ENCODE assay signal across 25 cellular contexts in the genomic region with DNA sequence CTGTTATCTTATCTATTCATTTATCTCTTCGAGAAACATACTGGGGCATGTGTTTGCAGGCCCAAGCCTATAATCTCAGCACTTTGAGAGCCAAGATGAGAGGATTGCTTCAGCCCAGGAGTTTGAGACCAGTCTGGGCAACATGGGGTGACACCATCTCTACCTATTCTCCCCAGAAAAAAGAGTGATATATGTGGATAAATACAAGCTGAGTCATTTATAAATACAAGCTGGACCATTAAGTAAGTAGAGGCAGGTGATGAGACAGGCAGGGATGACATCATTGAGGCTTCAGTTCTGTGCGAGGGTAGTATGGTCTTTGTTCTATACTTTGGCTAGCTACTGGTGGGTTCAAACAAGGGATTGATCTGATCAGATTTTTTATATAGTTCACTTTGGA.
"Had no signal": no experiment of that assay in that cellular context is flagged by ENCODE, and none has a peak within 500 bp of the region (broad histone marks: within the 10 kb centered on the region; RNA-seq: fewer than 3 reads in every experiment).

No MANE protein-coding gene starts in this region.

- DNase-seq: activated CD4-positive, alpha-beta T cell treated with anti-CD3 and anti-CD28 coated beads for 48 hours; activated CD4-positive, alpha-beta T cell treated with anti-CD3 and anti-CD28 coated beads, Interleukin-2, amount 50 U/mL, for 4 hours; activated CD4-positive, CD25-positive, alpha-beta regulatory T cell treated with anti-CD3 and anti-CD28 coated beads, Interleukin-2, amount 50 U/mL, for 72 hours; activated CD8-positive, alpha-beta memory T cell treated with anti-CD3 and anti-CD28 coated beads, Interleukin-2, amount 50 U/mL, for 48 hours; activated CD8-positive, alpha-beta T cell treated with anti-CD3 and anti-CD28 coated beads, Interleukin-2, amount 10 ng/mL, durations not matched to agents 7 days and 5 days; activated naive CD4-positive, alpha-beta T cell treated with anti-CD3 and anti-CD28 coated beads, Interleukin-2, amount 50 U/mL, for 16 hours; activated naive CD8-positive, alpha-beta T cell treated with anti-CD3 and anti-CD28 coated beads, Interleukin-2, amount 10 ng/mL, durations not matched to agents 7 days and 5 days; activated T-cell treated with anti-CD3 and anti-CD28 coated beads, Interleukin-2, amount 50 U/mL, for 1 hour; adrenal gland; anterior cingulate cortex; MM.1S; NCI-H1105; NCI-H1436; NCI-H187; NCI-H2081; NCI-H510A treated with DMSO at 0.1 percent for 48 hours; NCI-H69; Peyer's patch; Right ventricle myocardium superior; SJCRH30; SK-N-SH; T-helper 1 cell had no signal

- H3K9me3 ChIP-seq: adrenal gland, breast epithelium, Peyer's patch, SK-N-SH had no signal

- H3K9me2 ChIP-seq: SK-N-SH had no signal

- ATAC-seq: activated CD8-positive, alpha-beta T cell treated with anti-CD3 and anti-CD28 coated beads, Interleukin-2, amount 10 ng/mL, durations not matched to agents 7 days and 5 days had no signal

- H3K9me3 Mint-ChIP-seq: activated naive CD8-positive, alpha-beta T cell treated with anti-CD3 and anti-CD28 coated beads, Interleukin-2, amount 10 ng/mL, durations not matched to agents 7 days and 5 days had no signal

- H3K27me3 Mint-ChIP-seq: activated naive CD8-positive, alpha-beta T cell treated with anti-CD3 and anti-CD28 coated beads, Interleukin-2, amount 10 ng/mL, durations not matched to agents 7 days and 5 days had no signal

- H3K4me1 ChIP-seq: breast epithelium, Peyer's patch had no signal

- H3K4me3 Mint-ChIP-seq: activated CD8-positive, alpha-beta T cell treated with anti-CD3 and anti-CD28 coated beads, Interleukin-2, amount 10 ng/mL, durations not matched to agents 7 days and 5 days; activated naive CD8-positive, alpha-beta T cell treated with anti-CD3 and anti-CD28 coated beads, Interleukin-2, amount 10 ng/mL, durations not matched to agents 7 days and 5 days; T-helper 2 cell treated with Interferon-gamma antibody and Interleukin-4, amounts not matched to agents 5 μg/mL and 100 μg/mL, for 36 hours had no signal

- H3K4me2 ChIP-seq: SK-N-SH had no signal

- H3K4me3 ChIP-seq: adrenal gland, breast epithelium, Peyer's patch, SJCRH30 had no signal

- H3K27me3 ChIP-seq: adrenal gland, breast epithelium, Peyer's patch, SJCRH30 had no signal

- H3K27ac Mint-ChIP-seq: activated CD8-positive, alpha-beta T cell treated with anti-CD3 and anti-CD28 coated beads, Interleukin-2, amount 10 ng/mL, durations not matched to agents 7 days and 5 days; activated naive CD8-positive, alpha-beta T cell treated with anti-CD3 and anti-CD28 coated beads, Interleukin-2, amount 10 ng/mL, durations not matched to agents 7 days and 5 days; T-helper 2 cell treated with Interferon-gamma antibody and Interleukin-4, amounts not matched to agents 5 μg/mL and 100 μg/mL, for 36 hours had no signal

- H3K27ac ChIP-seq: adrenal gland, breast epithelium, Peyer's patch, RWPE1, SJCRH30 had no signal

- H3K9ac ChIP-seq: SK-N-SH had no signal

- H3K36me3 ChIP-seq: adrenal gland, breast epithelium, Peyer's patch had no signal
